ENCODE assay signal across 8 cellular contexts in genomic region chr17:74368341-74369152, GRCh38. TPM values are rescaled to one million over a fixed set of nuclear protein-coding genes. Genes with fewer than 3 reads are reported as not detected.
DNase-seq lines count a peak whose midpoint lies in the region; ATAC-seq and TF ChIP-seq lines count a peak whose summit lies in the region.

No MANE protein-coding gene starts in this region.

- CTCF ChIA-PET in MCF 10A (lab: Yijun Ruan, JAX): interaction anchor here (0.6 to 7.2 kb wide), 34 partner anchors 8 to 1153 kb away, joined by 3 to 69 read pairs (median 4); partner anchors contain the start of gene TTYH2

- intact Hi-C loops in MCF 10A (cut with micrococcal nuclease): loop anchor here (1.0 kb wide), 2 partner anchors 89 to 125 kb away; no protein-coding TSS in a partner anchor

- no peak overlapping the region for H3K4me3 ChIP-seq in WI38 (ENCODE audit: low read depth, low read length)

- ATAC-seq in GM21423 (IDR thresholded peaks at IDR 0.05; ENCODE audit: unreplicated experiment) (no peak), HG03460 (IDR thresholded peaks at IDR 0.05; ENCODE audit: unreplicated experiment) (no peak)

- H3K27me3 Mint-ChIP-seq in MCF 10A (ENCODE audit: insufficient read depth, unreplicated experiment): peaks cover 29% of the 10 kb centered on the region

- TF ChIP-seq CTCF in GM10266 (IDR thresholded peaks at IDR 0.05; ENCODE audit: control insufficient read depth, insufficient read depth, low read depth, missing control alignments) (peak; percentile 96), WI38 (IDR thresholded peaks at IDR 0.05; ENCODE audit: low read depth, low read length) (peak; percentile 74), MCF 10A (IDR thresholded peaks at IDR 0.05; ENCODE audit: unreplicated experiment) (peak; percentile 79)

- no peaks in the 10 kb centered on the region for H3K9me3 Mint-ChIP-seq in MCF 10A (ENCODE audit: unreplicated experiment)

- peak; percentile 88 for DNase-seq in GM10266 (ENCODE audit: extremely low spot score)
- peak; percentile 50 for DNase-seq in NCI-H1092 treated with DMSO at 0.1 percent for 48 hours (lab: John Stamatoyannopoulos, UW)
- peak; percentile 74 for DNase-seq in MCF 10A (ENCODE audit: unreplicated experiment)
- DNase-seq in iris pigment epithelial cell (ENCODE audit: low read depth): peak; percentile 40
- peak; percentile 81 for DNase-seq in stimulated activated CD4-positive, alpha-beta T cell treated with anti-CD3 and anti-CD28 coated beads, Interleukin-15, amount 100 ng/mL, for 24 hours

- H3K36me3 Mint-ChIP-seq in MCF 10A (ENCODE audit: insufficient read depth, unreplicated experiment): no peaks in the 10 kb centered on the region

- H3K4me3 Mint-ChIP-seq in MCF 10A (ENCODE audit: unreplicated experiment): no peak overlapping the region

- POLR2A ChIA-PET in MCF 10A (lab: Yijun Ruan, JAX): no interaction called here

- BruUV-seq in MCF 10A (replicated peaks; lab: Mats Ljungman, UMichigan): no TSS peak

- no peaks in the 10 kb centered on the region for H3K4me1 Mint-ChIP-seq in MCF 10A (ENCODE audit: insufficient read depth, unreplicated experiment)

- H3K27ac Mint-ChIP-seq in MCF 10A (ENCODE audit: low read depth, unreplicated experiment): no peak overlapping the region

RNA-seq across cellular contexts. Expression of gene GPR142, which starts 1.2 kb away (rescaled TPM):
- not detected in 2 replicates for total RNA-seq in MCF 10A (2022)

RNA-seq across cellular contexts. Expression of gene BTBD17, which starts 6.9 kb away (rescaled TPM):
- total RNA-seq in MCF 10A (2022): not detected in 2 replicates

RNA-seq across cellular contexts. Expression of gene KIF19, which starts 42.5 kb away (rescaled TPM):
- total RNA-seq in MCF 10A (2022): not detected in 2 replicates
